8 cellular contexts compared by ENCODE assay signal in the genomic region with DNA sequence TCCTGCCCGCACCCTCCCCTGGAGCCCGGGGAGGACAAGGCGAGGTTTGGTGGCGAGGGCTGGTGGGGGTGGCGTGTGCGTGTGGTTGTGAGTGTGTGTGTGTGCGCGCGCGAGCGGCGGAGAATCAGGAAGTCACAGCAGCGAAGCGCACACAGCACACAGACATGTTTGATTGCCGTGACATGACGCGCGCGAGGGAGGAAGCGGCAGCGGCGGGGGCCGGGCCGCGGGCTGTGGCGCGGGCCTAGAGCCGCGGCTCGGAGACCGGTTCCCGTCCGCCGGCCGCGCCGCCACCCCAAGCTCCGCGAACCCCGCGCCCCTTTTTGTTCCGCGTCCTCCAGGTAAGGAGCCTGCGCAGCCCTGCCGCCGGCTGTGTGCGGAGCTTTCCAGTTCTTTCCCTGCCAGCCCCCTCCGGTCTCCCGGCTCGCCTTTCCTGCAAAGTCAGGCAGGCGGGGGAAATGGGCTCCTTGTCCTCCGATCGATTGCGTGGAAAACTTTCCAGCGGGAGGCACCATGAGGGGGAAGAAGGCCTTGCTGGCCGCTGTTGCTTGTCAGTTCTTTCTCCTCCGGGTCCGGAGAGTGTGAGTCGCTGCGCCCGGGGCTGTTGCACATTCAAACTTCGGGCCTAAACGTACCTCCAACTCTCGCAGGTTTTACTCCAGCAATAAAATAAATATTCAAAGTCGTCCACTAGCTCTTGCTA. TPM values are rescaled to one million over a fixed set of nuclear protein-coding genes. Genes with fewer than 3 reads are reported as not detected.
DNase-seq lines count a peak whose midpoint lies in the region; ATAC-seq and TF ChIP-seq lines count a peak whose summit lies in the region.

No MANE protein-coding gene starts in this region.

- H3K27ac ChIP-seq in HUES64 (ENCODE audit: low read depth, low read length) (no peak overlapping the region), adipose tissue (ENCODE audit: low read depth, low read length) (peak overlapping the region; percentile 77), heart left ventricle (peak overlapping the region; percentile 92 to 99 (median 97)), transverse colon (peak overlapping the region; percentile 95 to 99 (median 96))

- CTCF ChIA-PET in Caco-2 (lab: Charles Lee) = no interaction called here

- POLR2A ChIA-PET in Caco-2 (lab: Charles Lee) = no interaction called here

- no TSS peak for BruUV-seq in Caco-2 (replicated peaks; lab: Mats Ljungman, UMichigan)

- no peak for TF ChIP-seq EP300 in transverse colon (IDR thresholded peaks at IDR 0.05; ENCODE audit: low read depth)

- peaks cover 10% of the 10 kb centered on the region for H3K36me3 Mint-ChIP-seq in Caco-2 (ENCODE audit: insufficient read depth, unreplicated experiment)

- peaks cover 14% of the 10 kb centered on the region for H3K27me3 Mint-ChIP-seq in Caco-2 (ENCODE audit: insufficient read depth, unreplicated experiment)

- no peaks in the 10 kb centered on the region for H3K4me1 Mint-ChIP-seq in Caco-2 (ENCODE audit: low read depth, unreplicated experiment)

- no peaks in the 10 kb centered on the region for H3K36me3 ChIP-seq in Caco-2 (ENCODE audit: control insufficient read depth, insufficient read depth, low read length)
- no peaks in the 10 kb centered on the region for H3K36me3 ChIP-seq in HUES64 (ENCODE audit: insufficient read depth, low read length)
- H3K36me3 ChIP-seq in heart left ventricle = no peaks in the 10 kb centered on the region
- H3K36me3 ChIP-seq in transverse colon = no peaks in the 10 kb centered on the region

- H3K9ac ChIP-seq in HUES64 (ENCODE audit: low read depth, low read length) = peak overlapping the region; percentile 54

- peak in 1 of 2 donors; percentile 47 for TF ChIP-seq POLR2A in heart left ventricle (IDR thresholded peaks at IDR 0.05)
- peak; percentile 82 for TF ChIP-seq POLR2A in transverse colon (IDR thresholded peaks at IDR 0.05)

- under 1% methylated on average over 65 of the region's 65 CpGs for WGBS in HUES64
- WGBS in adipose tissue, 3 donors = 0 to 1% (median 0%) methylated on average over 61 to 65 of the region's 65 CpGs
- WGBS in heart left ventricle, 4 donors = 0 to 1% (median 0%) methylated on average over 15 to 65 of the region's 65 CpGs
- 0 to 1% methylated on average over 4 to 40 of the region's 65 CpGs for whole genome bisulfite sequencing in transverse colon (ENCODE audit: low coverage in 1 of 2), 2 donors

- peak; percentile 21 to 33 for DNase-seq in Caco-2
- peak; percentile 75 for DNase-seq in T follicular helper cell (ENCODE audit: low read depth)
- DNase-seq in heart left ventricle = peak; percentile 80 to 90 (median 85)
- DNase-seq in pons (ENCODE audit: low spot score) = peak; percentile 77
- peak; percentile 81 for DNase-seq in transverse colon

- TF ChIP-seq CTCF in Caco-2 (IDR thresholded peaks at IDR 0.05; ENCODE audit: insufficient read depth in 1 of 2, low read depth in 1 of 2, low read length in 1 of 2, severe bottlenecking in 1 of 2, unreplicated experiment in 1 of 2) = no peak
- no peak for TF ChIP-seq CTCF in heart left ventricle (IDR thresholded peaks at IDR 0.05)
- TF ChIP-seq CTCF in transverse colon (IDR thresholded peaks at IDR 0.05) = no peak

- no peak overlapping the region for H3K27ac Mint-ChIP-seq in Caco-2 (ENCODE audit: unreplicated experiment)

- peak overlapping the region; percentile 91 for H3K4me3 Mint-ChIP-seq in Caco-2 (ENCODE audit: unreplicated experiment)

- peak overlapping the region; percentile 53 for H3K4me3 ChIP-seq in Caco-2 (ENCODE audit: low read depth, low read length)
- peak overlapping the region; percentile 79 for H3K4me3 ChIP-seq in HUES64 (ENCODE audit: low read length)
- peak overlapping the region; percentile 54 to 97 (median 88) for H3K4me3 ChIP-seq in heart left ventricle
- peak overlapping the region; percentile 49 to 89 (median 83) for H3K4me3 ChIP-seq in transverse colon

- no peaks in the 10 kb centered on the region for H3K9me3 ChIP-seq in Caco-2
- no peaks in the 10 kb centered on the region for H3K9me3 ChIP-seq in HUES64 (ENCODE audit: insufficient read depth, low read depth, low read length)
- no peaks in the 10 kb centered on the region for H3K9me3 ChIP-seq in heart left ventricle
- H3K9me3 ChIP-seq in transverse colon = no peaks in the 10 kb centered on the region

- H3K27me3 ChIP-seq in Caco-2 (replicated peaks; ENCODE audit: control insufficient read depth, insufficient read depth, low read length) = no peaks in the 10 kb centered on the region
- H3K27me3 ChIP-seq in HUES64 (ENCODE audit: insufficient read depth, low read length) = peaks cover 97% of the 10 kb centered on the region
- H3K27me3 ChIP-seq in heart left ventricle = no peaks in the 10 kb centered on the region
- H3K27me3 ChIP-seq in transverse colon = no peaks in the 10 kb centered on the region

- in situ Hi-C loops in transverse colon (cut with MboI; ENCODE audit: low pct_ligation_motif_present in 1 of 4, low pct_unique_long_range_greater_than_20kb in 1 of 4, low sequenced_read_pairs in 3 of 4) = no loop called here

- ATAC-seq in GM21360 (IDR thresholded peaks at IDR 0.05; ENCODE audit: unreplicated experiment) = peak; percentile 22
- ATAC-seq in heart left ventricle = peak; percentile 20 to 53 (median 42)

- H3K9me3 Mint-ChIP-seq in Caco-2 (ENCODE audit: unreplicated experiment) = no peaks in the 10 kb centered on the region

- intact Hi-C loops in Caco-2 (cut with micrococcal nuclease; ENCODE audit: unreplicated experiment) = loop anchor here (10.0 kb wide), 1 partner anchor 97 kb away; no protein-coding TSS in a partner anchor
- intact Hi-C loops in heart left ventricle (cut with DNase I) = loop anchor here in 6 of 10 donors (5.0 to 10.0 kb wide), 4 partner anchors 35 to 827 kb away; a partner anchor contains a TSS
- intact Hi-C loops in transverse colon (cut with DNase I; ENCODE audit: low total_unique reads) = loop anchor here (1.0 kb wide), 1 partner anchor 37 kb away; no protein-coding TSS in a partner anchor

- H3K4me1 ChIP-seq in Caco-2 (no peaks in the 10 kb centered on the region), HUES64 (ENCODE audit: insufficient read depth, low read length) (peaks cover 25% of the 10 kb centered on the region), heart left ventricle (peaks cover 0 to 59% (median 44%) of the 10 kb centered on the region in 12 donors), transverse colon (peaks cover 6 to 52% (median 36%) of the 10 kb centered on the region in 4 donors)

RNA-seq across cellular contexts. Expression of a gene that starts 2.5 kb away (rescaled TPM):
- total RNA-seq in Caco-2 (2022) (7.9 and 13.5 TPM in 2 replicates), heart left ventricle (100 to 1,000 TPM in 6 of 9 donors, 10 to 100 TPM in 3; 88.0 to 149 (median 115) TPM), transverse colon (100 to 1,000 TPM in 1 of 4 donors, 10 to 100 TPM in 3; 74.8 to 110 (median 92.4) TPM)
- 7.6 TPM for polyA plus RNA-seq in HUES64 (2013, experiment 1 of 2)
- polyA plus RNA-seq in HUES64 (2013, experiment 2 of 2) = 6.1 TPM
- polyA plus RNA-seq in adipose tissue (100 to 1,000 TPM in 1 of 3 donors, 10 to 100 TPM in 2; 27.0 to 150 (median 36.2) TPM), heart left ventricle (10 to 100 TPM; 29.3 to 31.8 TPM)

Comparison
In these comparisons a context has a peak if more than half of its experiments do, and no peak if none do; other contexts are left out.
1. DNase-seq: peak in every context shown above with its lines; median percentile 85 in heart left ventricle; 81 in transverse colon; 77 in pons; 75 in T follicular helper cell; 27 in Caco-2.